In the genomic region with DNA sequence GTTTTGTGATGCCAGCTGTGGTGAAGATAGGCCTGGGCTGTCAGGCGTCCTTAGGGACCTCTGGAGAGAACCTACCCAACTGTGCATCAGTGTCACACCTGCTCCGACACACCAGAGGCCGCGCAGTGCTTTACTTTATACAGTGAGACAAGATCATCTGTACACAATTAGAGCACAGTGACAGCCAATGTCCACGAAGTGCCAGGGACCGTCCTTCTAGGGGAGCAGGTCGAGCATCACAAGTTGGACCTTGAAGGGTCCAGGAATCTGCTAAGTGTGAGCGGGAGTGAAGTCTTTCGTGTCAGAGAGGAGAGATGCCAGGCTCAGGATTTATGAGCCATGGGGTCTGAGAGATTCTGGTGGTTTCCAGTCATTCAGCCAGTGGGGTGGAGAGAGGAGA, we compare ENCODE assay signal across 22 cellular contexts.
"Had no signal": no experiment of that assay in that cellular context is flagged by ENCODE, and none has a peak within 500 bp of the region (broad histone marks: within the 10 kb centered on the region; RNA-seq: fewer than 3 reads in every experiment).

No MANE protein-coding gene starts in this region.

- DNase-seq: hippocampal formation; kidney; left colon; naive thymus-derived CD8-positive, alpha-beta T cell; occipital lobe; right lobe of liver; stimulated activated CD4-positive, alpha-beta T cell treated with anti-CD3 and anti-CD28 coated beads, Interleukin-1b, Interleukin-23, amount 100 ng/mL, for 48 hours; stimulated activated CD4-positive, alpha-beta T cell treated with anti-CD3 and anti-CD28 coated beads, Interleukin-2, amount 100 ng/mL, for 48 hours; stimulated activated naive B cell treated with anti-CD40 and anti-IgM and Interleukin-4, amounts not matched to agents 10 μg/mL and 1 μg/mL and 100 μg/mL, for 72 hours; stimulated activated naive CD8-positive, alpha-beta T cell treated with anti-CD3 and anti-CD28 coated beads, Interleukin-15, Interleukin-2, amounts not matched to agents 100 U/mL and 50 U/mL, for 24 hours; stomach; testis; thyroid gland; transverse colon; upper lobe of left lung had no signal

- H3K4me3 ChIP-seq: left lung, lung, right atrium auricular region, right lobe of liver, smooth muscle cell, stomach, testis, thyroid gland, transverse colon, upper lobe of left lung, vagina had no signal

- H2AFZ ChIP-seq: parathyroid adenoma had no signal

- H3K79me2 ChIP-seq: parathyroid adenoma had no signal

- ATAC-seq: left colon; left lung; naive thymus-derived CD8-positive, alpha-beta T cell; right lobe of liver; stimulated activated naive B cell treated with anti-CD40 and anti-IgM and Interleukin-4, amounts not matched to agents 10 μg/mL and 1 μg/mL and 100 μg/mL, for 72 hours; stimulated activated naive CD8-positive, alpha-beta T cell treated with anti-CD3 and anti-CD28 coated beads, Interleukin-15, Interleukin-2, amounts not matched to agents 100 U/mL and 50 U/mL, for 24 hours had no signal

- H3K9me3 ChIP-seq: neutrophil, right lobe of liver, testis, thyroid gland, vagina had no signal

- H3K9ac ChIP-seq: parathyroid adenoma had no signal

- H3K27ac ChIP-seq: left lung, neutrophil, parathyroid adenoma, right atrium auricular region, right lobe of liver, stomach, testis, thyroid gland, transverse colon, upper lobe of left lung, vagina had no signal

- H3K4me1 ChIP-seq: left lung, parathyroid adenoma, right atrium auricular region, right lobe of liver, stomach, transverse colon, upper lobe of left lung had no signal

- H3K27me3 ChIP-seq: left lung, neutrophil, right atrium auricular region, right lobe of liver, testis, thyroid gland, transverse colon, upper lobe of left lung, vagina had no signal

- H3K36me3 ChIP-seq: left lung, neutrophil, right atrium auricular region, right lobe of liver, stomach, thyroid gland, transverse colon, upper lobe of left lung, vagina had no signal

- H3K4me2 ChIP-seq: smooth muscle cell had no signal
